15 cellular contexts compared by ENCODE assay signal in the genomic region with DNA sequence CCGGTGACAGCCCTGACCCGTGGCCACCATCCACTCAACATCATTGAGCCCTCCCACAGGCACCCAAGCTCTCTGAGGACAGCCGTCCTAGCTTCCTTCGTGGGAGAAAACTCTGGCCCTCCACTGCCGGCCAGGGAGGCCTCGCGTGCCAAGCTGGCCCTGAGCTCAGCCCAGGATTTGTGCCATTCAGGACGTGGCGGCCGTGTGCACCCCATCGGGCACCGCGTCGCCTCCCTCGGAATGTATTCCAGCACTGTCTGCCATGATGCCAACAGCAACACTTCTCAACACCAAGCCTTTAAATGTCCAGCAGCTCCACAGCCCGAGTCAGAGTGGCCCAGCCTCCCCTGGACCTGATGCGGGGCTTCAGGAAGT. TPM values are rescaled to one million over a fixed set of nuclear protein-coding genes. Genes with fewer than 3 reads are reported as not detected.
DNase-seq lines count a peak whose midpoint lies in the region; TF ChIP-seq lines count a peak whose summit lies in the region.
"Had no signal": no experiment of that assay in that cellular context is flagged by ENCODE, and none has a peak within 500 bp of the region (broad histone marks: within the 10 kb centered on the region; RNA-seq: fewer than 3 reads in every experiment).

No MANE protein-coding gene starts in this region.

- DNase-seq in adipocyte (ENCODE audit: low read depth) (no peak), fibroblast of pulmonary artery (ENCODE audit: low read depth) (no peak), osteocyte (ENCODE audit: extremely low spot score, unreplicated experiment) (peak; percentile 81), ureter (ENCODE audit: low spot score) (peak; percentile 43), H7 (no peak), NCI-H2171 (lab: John Stamatoyannopoulos, UW) (no peak), NCI-H128 (lab: John Stamatoyannopoulos, UW; ENCODE audit: unreplicated experiment) (no peak), GOT3 (lab: John Stamatoyannopoulos, UW) (no peak)
- DNase-seq: activated CD4-positive, alpha-beta T cell treated with anti-CD3 and anti-CD28 coated beads for 4 hours; activated effector memory CD4-positive, alpha-beta T cell treated with Interleukin-2 at 50 U/mL for 16 hours; glutamatergic neuron; MM.1S; NCI-H526 treated with DMSO at 0.1 percent for 48 hours had no signal

- H3K4me3 Mint-ChIP-seq in osteocyte (ENCODE audit: unreplicated experiment): no peak overlapping the region
- H3K4me3 Mint-ChIP-seq: memory B cell had no signal

- H3K4me1 Mint-ChIP-seq in osteocyte (ENCODE audit: unreplicated experiment): peaks cover 31% of the 10 kb centered on the region
- H3K4me1 Mint-ChIP-seq: memory B cell had no signal

- H3K27ac Mint-ChIP-seq in osteocyte (ENCODE audit: unreplicated experiment): peak overlapping the region; percentile 86
- H3K27ac Mint-ChIP-seq: memory B cell had no signal

- H3K36me3 ChIP-seq in adipocyte (ENCODE audit: control insufficient read depth, insufficient read depth, low read length, severe bottlenecking): peaks cover 5% of the 10 kb centered on the region
- no peaks in the 10 kb centered on the region for H3K36me3 ChIP-seq in H7 (replicated peaks; ENCODE audit: control insufficient read depth, insufficient read depth, low read length)

- no peaks in the 10 kb centered on the region for H3K27me3 ChIP-seq in adipocyte (replicated peaks; ENCODE audit: control insufficient read depth, insufficient read depth, low read length)
- no peaks in the 10 kb centered on the region for H3K27me3 ChIP-seq in H7 (ENCODE audit: control insufficient read depth, insufficient read depth, low read length)

- H3K27me3 Mint-ChIP-seq in osteocyte (ENCODE audit: unreplicated experiment): no peaks in the 10 kb centered on the region
- H3K27me3 Mint-ChIP-seq: memory B cell had no signal

- peaks cover 24% of the 10 kb centered on the region for H3K4me1 ChIP-seq in adipocyte (ENCODE audit: control insufficient read depth, insufficient read depth, low read length)

- TF ChIP-seq CTCF in fibroblast of pulmonary artery (IDR thresholded peaks at IDR 0.05; ENCODE audit: low read length, missing control alignments): no peak
- no peak for TF ChIP-seq CTCF in osteocyte (IDR thresholded peaks at IDR 0.05)

- H3K36me3 Mint-ChIP-seq in osteocyte (ENCODE audit: unreplicated experiment): peaks cover 8% of the 10 kb centered on the region
- H3K36me3 Mint-ChIP-seq: memory B cell had no signal

- H3K4me3 ChIP-seq in adipocyte (ENCODE audit: low read length) (peak overlapping the region; percentile 48), fibroblast of pulmonary artery (replicated peaks; ENCODE audit: low read depth, low read length) (peak overlapping the region; percentile 11), H7 (ENCODE audit: insufficient read depth, low read depth, low read length) (no peak overlapping the region)
- H3K4me3 ChIP-seq: GM12878 had no signal

- H3K9me3 Mint-ChIP-seq in osteocyte (ENCODE audit: unreplicated experiment): no peaks in the 10 kb centered on the region
- H3K9me3 Mint-ChIP-seq: memory B cell had no signal

- H3K9me3 ChIP-seq in adipocyte (ENCODE audit: control insufficient read depth, low read length): no peaks in the 10 kb centered on the region

- H3K9ac ChIP-seq in adipocyte (ENCODE audit: low read length): peak overlapping the region; percentile 57

RNA-seq across cellular contexts. Expression of gene ZNF516, which starts 35.7 kb away (rescaled TPM):
- 36.3 and 39.3 TPM in 2 replicates for total RNA-seq in osteocyte
- 75.6 TPM for total RNA-seq in ureter
- total RNA-seq in H7 (2014; rRNA removed; shearing (Covaris generic)): 41.8 and 53.9 TPM in 2 replicates

Comparison
In these comparisons a context has a peak if more than half of its experiments do, and no peak if none do; other contexts are left out.
1. DNase-seq: peak in osteocyte (single experiment) and ureter (single experiment); none in adipocyte (single experiment), fibroblast of pulmonary artery (single experiment), H7 (single experiment), NCI-H2171 (single experiment), NCI-H128 (single experiment) and GOT3 (single experiment).